Comparison of ENCODE assay signal across 26 cellular contexts in the genomic region with DNA sequence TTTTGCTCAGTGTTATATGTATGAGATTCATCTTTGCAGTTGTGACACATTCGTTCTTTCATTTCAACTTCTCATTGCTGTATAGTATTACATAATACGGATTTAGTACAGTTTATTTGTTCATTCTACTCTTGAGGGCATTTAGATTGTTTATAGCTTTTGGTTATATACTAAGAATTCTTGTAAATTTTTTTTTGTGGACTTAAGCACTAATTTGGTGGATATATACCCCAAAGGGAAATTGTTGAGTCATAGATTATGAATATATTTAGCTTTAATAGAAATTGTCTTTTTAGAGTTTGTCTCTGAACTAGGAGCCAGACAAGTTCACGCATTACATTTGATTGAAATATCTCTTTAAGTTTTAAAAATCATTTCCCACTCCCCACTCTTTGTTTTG.
"Had no signal": no experiment of that assay in that cellular context is flagged by ENCODE, and none has a peak within 500 bp of the region (broad histone marks: within the 10 kb centered on the region; RNA-seq: fewer than 3 reads in every experiment).

No MANE protein-coding gene starts in this region.

- H3K4me1 ChIP-seq: parathyroid adenoma, psoas muscle, right lobe of liver, sigmoid colon, tibial nerve, upper lobe of left lung had no signal

- H3K36me3 ChIP-seq: neural progenitor cell, ovary, right lobe of liver, sigmoid colon, stomach, thoracic aorta, thyroid gland, tibial nerve, upper lobe of left lung, vagina had no signal

- H3K9ac ChIP-seq: neural progenitor cell, parathyroid adenoma had no signal

- ATAC-seq: natural killer cell treated with Interleukin-12 subunit alpha and Interleukin-12 subunit beta and Interleukin-15 and Interleukin-18, amount 100 ng/mL, for 72 hours; psoas muscle; right cardiac atrium; right lobe of liver; stimulated activated effector memory CD8-positive, alpha-beta T cell treated with anti-CD3 and anti-CD28 coated beads, Interleukin-12 subunit alpha, Interleukin-12 subunit beta, amount 100 ng/mL, for 72 hours; stimulated activated naive B cell treated with anti-CD40 and anti-IgM and Interleukin-4, amounts not matched to agents 10 μg/mL and 1 μg/mL and 100 μg/mL, for 72 hours had no signal

- H3K4me2 ChIP-seq: neural progenitor cell had no signal

- H3K27ac ChIP-seq: neural progenitor cell, ovary, parathyroid adenoma, psoas muscle, right lobe of liver, sigmoid colon, stomach, thoracic aorta, thyroid gland, tibial nerve, upper lobe of left lung, vagina had no signal

- H3K79me2 ChIP-seq: parathyroid adenoma had no signal

- H3K9me3 ChIP-seq: ovary, psoas muscle, right lobe of liver, sigmoid colon, stomach, thoracic aorta, thyroid gland, tibial nerve, upper lobe of left lung, vagina had no signal

- DNase-seq: occipital lobe; ovary; posterior cingulate gyrus; psoas muscle; right cardiac atrium; right lobe of liver; sigmoid colon; small intestine; stimulated activated CD4-positive, alpha-beta T cell treated with anti-CD3 and anti-CD28 coated beads, Interleukin-15, amount 100 ng/mL, for 24 hours; stimulated activated CD4-positive, alpha-beta T cell treated with anti-CD3 and anti-CD28 coated beads, Interleukin-2, amount 100 ng/mL, for 24 hours; stimulated activated CD4-positive, alpha-beta T cell treated with anti-CD3 and anti-CD28 coated beads, Interleukin-2, amount 100 ng/mL, for 48 hours; stimulated activated CD4-positive, alpha-beta T cell treated with anti-CD3 and anti-CD28 coated beads, Interleukin-4, amount 100 ng/mL, for 24 hours; stimulated activated naive B cell treated with anti-CD40 and anti-IgM and Interleukin-4, amounts not matched to agents 10 μg/mL and 1 μg/mL and 100 μg/mL, for 72 hours; stimulated activated naive CD4-positive, alpha-beta T cell treated with Interleukin-2 at 50 U/mL for 16 hours; stomach; thyroid gland; trophoblast cell had no signal

- FAIRE-seq: small intestine, urothelium cell line had no signal

- H2AFZ ChIP-seq: neural progenitor cell, parathyroid adenoma had no signal

- H3K4me3 ChIP-seq: neural progenitor cell, ovary, psoas muscle, right lobe of liver, sigmoid colon, stomach, thoracic aorta, thyroid gland, tibial nerve, upper lobe of left lung, vagina had no signal

- H3K27me3 ChIP-seq: neural progenitor cell, ovary, right lobe of liver, thyroid gland, upper lobe of left lung, vagina had no signal
